Comparison of ENCODE assay signal across 21 cellular contexts in genomic region chr2:28319118-28320008, GRCh38.
DNase-seq lines count a peak whose midpoint lies in the region; ATAC-seq, FAIRE-seq and TF ChIP-seq lines count a peak whose summit lies in the region.
"Had no signal": no experiment of that assay in that cellular context is flagged by ENCODE, and none has a peak within 500 bp of the region (broad histone marks: within the 10 kb centered on the region; RNA-seq: fewer than 3 reads in every experiment).

No MANE protein-coding gene starts in this region.

- H3K36me3 Mint-ChIP-seq in GM23338 (ENCODE audit: low read depth): no peaks in the 10 kb centered on the region

- CTCF ChIA-PET in K562 (lab: Yijun Ruan, JAX; ENCODE audit: low intra/inter-chr PET ratio): no interaction called here

- ATAC-seq in GM23338 (peak; percentile 10; the same call in 2 of the 3 replicates), K562 (peak; percentile 62), GM18517 (IDR thresholded peaks at IDR 0.05; ENCODE audit: unreplicated experiment) (no peak), Right ventricle myocardium inferior (no peak)
- ATAC-seq: activated T-cell treated with anti-CD3 and anti-CD28 coated beads, Interleukin-2, amount 50 U/mL, for 4 hours had no signal

- H3K27me3 ChIP-seq in GM23338 (ENCODE audit: insufficient read depth): no peaks in the 10 kb centered on the region
- H3K27me3 ChIP-seq in K562 (ENCODE audit: control insufficient read depth in 2 of 2, insufficient read depth in 2 of 2, low read length in 2 of 2): no peaks in the 10 kb centered on the region
- H3K27me3 ChIP-seq: heart left ventricle had no signal

- in situ Hi-C loops in K562 (cut with MboI): no loop called here

- peaks cover 42% of the 10 kb centered on the region for H3K4me1 Mint-ChIP-seq in GM23338
- H3K4me1 Mint-ChIP-seq: activated CD4-positive, alpha-beta memory T cell treated with anti-CD3 and anti-CD28 coated beads, Interleukin-2, amount 10 ng/mL, durations not matched to agents 7 days and 5 days had no signal

- H2AFZ ChIP-seq in GM23338 (no peak overlapping the region), K562 (ENCODE audit: low read depth, low read length) (no peak overlapping the region)
- H2AFZ ChIP-seq: GM23248 had no signal

- intact Hi-C loops in K562 (cut with micrococcal nuclease): no loop called here
- intact Hi-C loops in Right ventricle myocardium inferior (cut with DNase I): no loop called here

- no peak overlapping the region for H3K9ac ChIP-seq in K562 (ENCODE audit: insufficient read depth in 1 of 2, low read depth in 2 of 2, low read length in 2 of 2)
- H3K9ac ChIP-seq: GM23248, SK-N-SH had no signal

- peak in 1 of 2 experiments; percentile 15; a peak in 1 of 4 replicates for TF ChIP-seq RAD21 in K562 (CRISPR knock-in tag; conservative IDR thresholded peaks at IDR 0.05 in 1 of 2, IDR thresholded peaks at IDR 0.05 in 1 of 2)

- TF ChIP-seq CTCF in GM23338 (conservative IDR thresholded peaks at IDR 0.05; ENCODE audit: low read depth in 2 of 2): no peak
- 0 out of 6 replicates have a peak, but pooled peaks of 2 of the 3 experiments have one; percentile 9 to 10 for TF ChIP-seq CTCF in K562 (IDR thresholded peaks at IDR 0.05 in 2 of 3, conservative IDR thresholded peaks at IDR 0.05 in 1 of 3; ENCODE audit: insufficient read depth in 2 of 3, low read depth in 1 of 3, low read length in 3 of 3)

- no peak for TF ChIP-seq EP300 in K562 (IDR thresholded peaks at IDR 0.05; ENCODE audit: low read length)

- H3K9me2 ChIP-seq in GM23338 (ENCODE audit: insufficient read depth): peaks cover 7% of the 10 kb centered on the region
- H3K9me2 ChIP-seq: SK-N-SH had no signal

- H3K27ac ChIP-seq in GM23338 (ENCODE audit: low read depth) (no peak overlapping the region), K562 (ENCODE audit: extremely low read depth, low read depth, low read length) (no peak overlapping the region)
- H3K27ac ChIP-seq: GM23248, heart left ventricle had no signal

- H3K9me3 Mint-ChIP-seq in GM23338: no peaks in the 10 kb centered on the region
- H3K9me3 Mint-ChIP-seq: activated CD4-positive, alpha-beta memory T cell treated with anti-CD3 and anti-CD28 coated beads, Interleukin-2, amount 10 ng/mL, durations not matched to agents 7 days and 5 days; activated naive CD4-positive, alpha-beta T cell treated with anti-CD3 and anti-CD28 coated beads for 36 hours; activated T-cell treated with anti-CD3 and anti-CD28 coated beads, Interleukin-2, amount 50 U/mL, for 4 hours; CD4-positive, alpha-beta memory T cell had no signal

- H3K4me3 ChIP-seq in GM23338: no peak overlapping the region
- H3K4me3 ChIP-seq in K562: no peak overlapping the region
- H3K4me3 ChIP-seq: GM23248, heart left ventricle had no signal

- no peak for TF ChIP-seq POLR2A in K562 (conservative IDR thresholded peaks at IDR 0.05)

- no peak overlapping the region for H3K4me3 Mint-ChIP-seq in GM23338
- H3K4me3 Mint-ChIP-seq: activated CD4-positive, alpha-beta memory T cell treated with anti-CD3 and anti-CD28 coated beads, Interleukin-2, amount 10 ng/mL, durations not matched to agents 7 days and 5 days; activated naive CD4-positive, alpha-beta T cell treated with anti-CD3 and anti-CD28 coated beads for 36 hours; activated T-cell treated with anti-CD3 and anti-CD28 coated beads, Interleukin-2, amount 50 U/mL, for 4 hours; CD4-positive, alpha-beta memory T cell had no signal

- 76% methylated on average over 15 of the region's 15 CpGs for WGBS in K562 (ENCODE audit: insufficient coverage, low coverage, missing lambda C conversion rate)

- H3K4me2 ChIP-seq in GM23338 (no peak overlapping the region), K562 (ENCODE audit: insufficient read depth, low read length) (no peak overlapping the region)
- H3K4me2 ChIP-seq: SK-N-SH had no signal

- H3K27me3 Mint-ChIP-seq in GM23338 (ENCODE audit: insufficient read depth, low read depth, poor library complexity): peaks cover 1% of the 10 kb centered on the region
- H3K27me3 Mint-ChIP-seq: activated CD4-positive, alpha-beta memory T cell treated with anti-CD3 and anti-CD28 coated beads, Interleukin-2, amount 10 ng/mL, durations not matched to agents 7 days and 5 days; CD4-positive, alpha-beta memory T cell had no signal

- no TSS peak for BruUV-seq in K562 (replicated peaks; lab: Mats Ljungman, UMichigan)

- POLR2A ChIA-PET in K562 (lab: Yijun Ruan, JAX): interaction anchor here (0.6 to 0.7 kb wide), 2 partner anchors 130 to 515 kb away, joined by 3 read pairs; no protein-coding TSS in a partner anchor

- no peaks in the 10 kb centered on the region for H3K9me3 ChIP-seq in K562 (replicated peaks; ENCODE audit: control insufficient read depth, insufficient read depth, low read depth, low read length)
- H3K9me3 ChIP-seq: heart left ventricle, SK-N-SH had no signal

- H4K20me1 ChIP-seq in GM23338 (replicated peaks; ENCODE audit: insufficient read depth) (no peaks in the 10 kb centered on the region), K562 (replicated peaks; ENCODE audit: control insufficient read depth, insufficient read depth, low read length) (no peaks in the 10 kb centered on the region)

- DNase-seq in GM23338 (ENCODE audit: low spot score) (no peak), K562 (ENCODE audit: extremely low read depth in 1 of 4, low spot score in 3 of 4) (no peak), mesenteric fat pad (ENCODE audit: low spot score) (peak; percentile 68), stromal cell of bone marrow (ENCODE audit: low read depth) (peak; percentile 38), LoVo (ENCODE audit: low spot score) (no peak), Right ventricle myocardium inferior (ENCODE audit: missing footprints) (no peak), HPDE6-E6E7 (ENCODE audit: extremely low spot score) (no peak)
- DNase-seq: activated CD4-positive, alpha-beta memory T cell treated with anti-CD3 and anti-CD28 coated beads, Interleukin-2, amount 10 ng/mL, durations not matched to agents 7 days and 5 days; activated naive CD4-positive, alpha-beta T cell treated with anti-CD3 and anti-CD28 coated beads for 36 hours; activated T-cell treated with anti-CD3 and anti-CD28 coated beads, Interleukin-2, amount 50 U/mL, for 4 hours; CD4-positive, alpha-beta memory T cell; GM23248; heart left ventricle; NCI-H1417; NCI-H524; nucleus accumbens; RPMI8226; SK-N-SH had no signal

- no peak for FAIRE-seq in K562 (lab: Jason Lieb, UNC)
- FAIRE-seq: colon, GM19239 had no signal

- peaks cover 22% of the 10 kb centered on the region for H3K4me1 ChIP-seq in GM23338 (ENCODE audit: insufficient read depth)
- H3K4me1 ChIP-seq in K562 (replicated peaks in 1 of 2; ENCODE audit: control insufficient read depth in 2 of 2, insufficient read depth in 2 of 2, low read length in 2 of 2): peaks cover 3 to 5% of the 10 kb centered on the region in 2 experiments; a peak in 2 of 5 replicates

- H3K9me1 ChIP-seq in K562 (ENCODE audit: control insufficient read depth, insufficient read depth, low read length): no peaks in the 10 kb centered on the region

- no peaks in the 10 kb centered on the region for H3F3A ChIP-seq in GM23338 (replicated peaks; ENCODE audit: low read depth)

- H3K36me3 ChIP-seq in GM23338 (ENCODE audit: insufficient read depth) (no peaks in the 10 kb centered on the region), K562 (ENCODE audit: control insufficient read depth, insufficient read depth, low read length) (no peaks in the 10 kb centered on the region)

- no peak overlapping the region for H3K27ac Mint-ChIP-seq in GM23338
- H3K27ac Mint-ChIP-seq: activated CD4-positive, alpha-beta memory T cell treated with anti-CD3 and anti-CD28 coated beads, Interleukin-2, amount 10 ng/mL, durations not matched to agents 7 days and 5 days; activated naive CD4-positive, alpha-beta T cell treated with anti-CD3 and anti-CD28 coated beads for 36 hours had no signal

- no peaks in the 10 kb centered on the region for H3K79me2 ChIP-seq in GM23338 (replicated peaks; ENCODE audit: insufficient read depth)
- no peaks in the 10 kb centered on the region for H3K79me2 ChIP-seq in K562 (ENCODE audit: control insufficient read depth, insufficient read depth, low read length)

TF ChIP-seq in GM23338, 12 proteins besides CTCF, POLR2A, EP300 and RAD21 (continues in another document):
- TF ChIP-seq EZH2 (IDR thresholded peaks at IDR 0.05; ENCODE audit: low read depth, unreplicated experiment) (no peak), JUNB (IDR thresholded peaks at IDR 0.05; ENCODE audit: unreplicated experiment) (no peak), EZH2phosphoT487 (IDR thresholded peaks at IDR 0.05; ENCODE audit: unreplicated experiment) (no peak), ZNF114 (CRISPR knock-in tag; IDR thresholded peaks at IDR 0.05) (no peak)

TF ChIP-seq in K562, 482 proteins besides CTCF, POLR2A, EP300 and RAD21:
- TF ChIP-seq ESRRA (IDR thresholded peaks at IDR 0.05; ENCODE audit: borderline replicate concordance, low read depth) (peak; percentile 92), FOXA3 (CRISPR knock-in tag; conservative IDR thresholded peaks at IDR 0.05 in 1 of 2, IDR thresholded peaks at IDR 0.05 in 1 of 2) (peak in 1 of 2 experiments; percentile 55; a peak in 1 of 4 replicates), SMARCE1 (IDR thresholded peaks at IDR 0.05) (no peak)

Comparison
In these comparisons a context has a peak if more than half of its experiments do, and no peak if none do; other contexts are left out.
1. ATAC-seq: peak in GM23338 (single experiment) and K562 (single experiment); none in GM18517 (single experiment) and Right ventricle myocardium inferior (single experiment).
2. DNase-seq: peak in mesenteric fat pad (single experiment) and stromal cell of bone marrow (single experiment); none in GM23338 (single experiment), K562 (0 of 4), LoVo (single experiment), Right ventricle myocardium inferior (single experiment) and HPDE6-E6E7 (single experiment).
3. CTCF ChIP-seq: peak in K562 (2 of 3); none in GM23338 (0 of 2).